Comparison of ENCODE assay signal across 11 cellular contexts in the genomic region with DNA sequence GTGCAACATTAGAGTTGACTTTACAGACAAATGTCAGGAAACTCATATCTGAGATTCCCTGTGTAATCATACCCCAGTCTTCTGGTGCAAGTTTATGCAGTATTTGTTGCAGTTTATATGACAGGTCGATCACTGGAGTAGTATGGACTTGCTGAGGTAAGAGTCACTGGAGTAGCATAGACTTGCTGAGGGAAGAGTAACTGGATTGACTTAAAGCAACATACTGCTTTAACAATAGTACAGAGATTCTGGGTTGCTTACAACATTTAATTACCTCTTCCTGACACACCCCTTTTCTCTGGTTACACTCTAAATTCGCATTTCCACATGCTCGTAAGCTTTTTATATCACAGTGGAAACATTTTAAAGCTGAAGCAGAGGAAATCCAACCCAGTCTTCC. TPM values are rescaled to one million over a fixed set of nuclear protein-coding genes. Genes with fewer than 3 reads are reported as not detected.
DNase-seq lines count a peak whose midpoint lies in the region; TF ChIP-seq lines count a peak whose summit lies in the region.
"Had no signal": no experiment of that assay in that cellular context is flagged by ENCODE, and none has a peak within 500 bp of the region (broad histone marks: within the 10 kb centered on the region; RNA-seq: fewer than 3 reads in every experiment).

No MANE protein-coding gene starts in this region.

- WGBS in mammary epithelial cell (ENCODE audit: low coverage, missing lambda C conversion rate), result 15% methylated on average over 3 of the region's 3 CpGs
- WGBS in suprapubic skin, result 27% methylated on average over 3 of the region's 3 CpGs

- dilution Hi-C loops in mammary epithelial cell (cut with HindIII; ENCODE audit: low sequenced_read_pairs), result no loop called here

- BruUV-seq in mammary epithelial cell (replicated peaks; lab: Mats Ljungman, UMichigan), result no TSS peak

- peaks cover 46% of the 10 kb centered on the region for H3K4me1 Mint-ChIP-seq in activated CD4-positive, alpha-beta T cell treated with anti-CD3 and anti-CD28 coated beads, Interleukin-2, amount 10 ng/mL, durations not matched to agents 24 days and 14 days

- peak overlapping the region; percentile 48 for H3K4me3 Mint-ChIP-seq in activated CD4-positive, alpha-beta T cell treated with anti-CD3 and anti-CD28 coated beads, Interleukin-2, amount 10 ng/mL, durations not matched to agents 24 days and 14 days

- no peak for TF ChIP-seq POLR2A in suprapubic skin (IDR thresholded peaks at IDR 0.05)

- peaks cover 39% of the 10 kb centered on the region for H3K36me3 Mint-ChIP-seq in activated CD4-positive, alpha-beta T cell treated with anti-CD3 and anti-CD28 coated beads, Interleukin-2, amount 10 ng/mL, durations not matched to agents 24 days and 14 days (ENCODE audit: low read depth)

- no peaks in the 10 kb centered on the region for H3K27me3 ChIP-seq in mammary epithelial cell (ENCODE audit: insufficient read depth, low read length)
- no peaks in the 10 kb centered on the region for H3K27me3 ChIP-seq in suprapubic skin

- no peak for DNase-seq in activated CD4-positive, alpha-beta T cell treated with anti-CD3 and anti-CD28 coated beads, Interleukin-2, amount 10 ng/mL, durations not matched to agents 24 days and 14 days
- no peak for DNase-seq in activated CD4-positive, alpha-beta T cell treated with anti-CD3 and anti-CD28 coated beads for 1 hour
- peak; percentile 75 to 90 for DNase-seq in NOMO-1 (lab: John Stamatoyannopoulos, UW; ENCODE audit: unreplicated experiment in 2 of 2)
- peak; percentile 8 for DNase-seq in mammary epithelial cell
- DNase-seq in renal cortical epithelial cell (ENCODE audit: low read depth), result peak; percentile 15
- DNase-seq in coronary artery (ENCODE audit: low spot score), result no peak
- DNase-seq in suprapubic skin (ENCODE audit: low spot score in 2 of 2), result no peak
- no peak for DNase-seq in NK-92 (lab: John Stamatoyannopoulos, UW; ENCODE audit: unreplicated experiment)
- DNase-seq: mesendoderm, NCI-H1930, right cardiac atrium had no signal

- intact Hi-C loops in activated CD4-positive, alpha-beta T cell treated with anti-CD3 and anti-CD28 coated beads, Interleukin-2, amount 10 ng/mL, durations not matched to agents 24 days and 14 days (cut with micrococcal nuclease), result loop anchor here (5.0 kb wide), 2 partner anchors 295 to 595 kb away; no protein-coding TSS in a partner anchor
- intact Hi-C loops in mammary epithelial cell (cut with micrococcal nuclease), result loop anchor here (5.0 to 10.0 kb wide), 2 partner anchors 295 to 592 kb away; no protein-coding TSS in a partner anchor

- TF ChIP-seq EP300 in suprapubic skin (IDR thresholded peaks at IDR 0.05), result no peak

- peaks cover 94% of the 10 kb centered on the region for H3K79me2 ChIP-seq in mammary epithelial cell (ENCODE audit: insufficient read depth, low read length)

- CTCF ChIA-PET in mammary epithelial cell (lab: Charles Lee; ENCODE audit: low non-redundant PET), result no interaction called here

- no peaks in the 10 kb centered on the region for H4K20me1 ChIP-seq in mammary epithelial cell (ENCODE audit: insufficient read depth, low read length)

- H3K27ac Mint-ChIP-seq in activated CD4-positive, alpha-beta T cell treated with anti-CD3 and anti-CD28 coated beads, Interleukin-2, amount 10 ng/mL, durations not matched to agents 24 days and 14 days, result no peak overlapping the region

- no peak overlapping the region for H3K4me2 ChIP-seq in mammary epithelial cell (ENCODE audit: insufficient read depth, low read depth, low read length)

- H3K4me1 ChIP-seq in mammary epithelial cell (ENCODE audit: insufficient read depth, low read length), result peaks cover 16% of the 10 kb centered on the region
- peaks cover 38% of the 10 kb centered on the region for H3K4me1 ChIP-seq in suprapubic skin

- H3K9me3 ChIP-seq in mammary epithelial cell (replicated peaks; ENCODE audit: insufficient read depth, low read length), result no peaks in the 10 kb centered on the region
- no peaks in the 10 kb centered on the region for H3K9me3 ChIP-seq in suprapubic skin

- H3K4me3 ChIP-seq in mammary epithelial cell (replicated peaks in 1 of 3; ENCODE audit: insufficient read depth in 1 of 3, low read depth in 2 of 3, low read length in 3 of 3), result no peak overlapping the region
- H3K4me3 ChIP-seq in coronary artery, result no peak overlapping the region
- H3K4me3 ChIP-seq in suprapubic skin, result no peak overlapping the region

- no peak for TF ChIP-seq CTCF in mammary epithelial cell (conservative IDR thresholded peaks at IDR 0.05 in 1 of 2, IDR thresholded peaks at IDR 0.05 in 1 of 2; ENCODE audit: extremely low read depth in 1 of 2, insufficient read depth in 1 of 2, low read depth in 1 of 2, low read length in 2 of 2)
- TF ChIP-seq CTCF in coronary artery (IDR thresholded peaks at IDR 0.05), result no peak
- no peak for TF ChIP-seq CTCF in suprapubic skin (IDR thresholded peaks at IDR 0.05)

- peaks cover 4% of the 10 kb centered on the region for H3K9me3 Mint-ChIP-seq in activated CD4-positive, alpha-beta T cell treated with anti-CD3 and anti-CD28 coated beads, Interleukin-2, amount 10 ng/mL, durations not matched to agents 24 days and 14 days

- no peak overlapping the region for H2AFZ ChIP-seq in mammary epithelial cell (ENCODE audit: low read depth, low read length)

- H3K36me3 ChIP-seq in mammary epithelial cell (ENCODE audit: insufficient read depth, low read length) (peaks cover 4% of the 10 kb centered on the region), suprapubic skin (peaks cover 9% of the 10 kb centered on the region)

- in situ Hi-C loops in mammary epithelial cell (cut with MboI; ENCODE audit: low sequenced_read_pairs in 2 of 2), result no loop called here

- no peak overlapping the region for H3K9ac ChIP-seq in mammary epithelial cell (ENCODE audit: insufficient read depth, low read length)

- no peaks in the 10 kb centered on the region for H3K27me3 Mint-ChIP-seq in activated CD4-positive, alpha-beta T cell treated with anti-CD3 and anti-CD28 coated beads, Interleukin-2, amount 10 ng/mL, durations not matched to agents 24 days and 14 days

- H3K27ac ChIP-seq in mammary epithelial cell (ENCODE audit: insufficient read depth, low read depth, low read length) (no peak overlapping the region), coronary artery (no peak overlapping the region), suprapubic skin (no peak overlapping the region)

RNA-seq across cellular contexts. Expression of gene AAGAB, which starts 11.8 kb away (rescaled TPM):
- total RNA-seq in activated CD4-positive, alpha-beta T cell treated with anti-CD3 and anti-CD28 coated beads, Interleukin-2, amount 10 ng/mL, durations not matched to agents 24 days and 14 days, result 44.9 and 48.6 TPM in 2 replicates
- 10 to 100 TPM; 52.2 to 62.5 TPM for total RNA-seq in mammary epithelial cell
- polyA plus RNA-seq in mammary epithelial cell, result 44.5 TPM
- polyA minus RNA-seq in mammary epithelial cell, result 90.5 TPM
- total RNA-seq in renal cortical epithelial cell, result 78.8 and 97.2 TPM in 2 replicates
- 10 to 100 TPM; 18.6 to 28.0 (median 26.0) TPM for total RNA-seq in suprapubic skin

RNA-seq across cellular contexts. Expression of gene IQCH, which starts 11.9 kb away (rescaled TPM):
- total RNA-seq in activated CD4-positive, alpha-beta T cell treated with anti-CD3 and anti-CD28 coated beads, Interleukin-2, amount 10 ng/mL, durations not matched to agents 24 days and 14 days, result 0.70 and 1.6 TPM in 2 replicates
- total RNA-seq in mammary epithelial cell (1 to 10 TPM; 4.9 to 8.8 TPM), renal cortical epithelial cell (3.0 and 14.0 TPM in 2 replicates), suprapubic skin (1 to 10 TPM; 1.4 to 3.1 (median 2.2) TPM)
- polyA plus RNA-seq in mammary epithelial cell, result 1.0 TPM
- 13.3 TPM for polyA minus RNA-seq in mammary epithelial cell

Comparison
In these comparisons a context has a peak if more than half of its experiments do, and no peak if none do; other contexts are left out.
1. DNase-seq: peak in NOMO-1 (2 of 2), mammary epithelial cell (single experiment) and renal cortical epithelial cell (single experiment); none in activated CD4-positive, alpha-beta T cell treated with anti-CD3 and anti-CD28 coated beads, Interleukin-2, amount 10 ng/mL, durations not matched to agents 24 days and 14 days (single experiment), activated CD4-positive, alpha-beta T cell treated with anti-CD3 and anti-CD28 coated beads for 1 hour (single experiment), coronary artery (single experiment), suprapubic skin (0 of 2) and NK-92 (single experiment).